Comparison of ENCODE assay signal across 12 cellular contexts in the genomic region with DNA sequence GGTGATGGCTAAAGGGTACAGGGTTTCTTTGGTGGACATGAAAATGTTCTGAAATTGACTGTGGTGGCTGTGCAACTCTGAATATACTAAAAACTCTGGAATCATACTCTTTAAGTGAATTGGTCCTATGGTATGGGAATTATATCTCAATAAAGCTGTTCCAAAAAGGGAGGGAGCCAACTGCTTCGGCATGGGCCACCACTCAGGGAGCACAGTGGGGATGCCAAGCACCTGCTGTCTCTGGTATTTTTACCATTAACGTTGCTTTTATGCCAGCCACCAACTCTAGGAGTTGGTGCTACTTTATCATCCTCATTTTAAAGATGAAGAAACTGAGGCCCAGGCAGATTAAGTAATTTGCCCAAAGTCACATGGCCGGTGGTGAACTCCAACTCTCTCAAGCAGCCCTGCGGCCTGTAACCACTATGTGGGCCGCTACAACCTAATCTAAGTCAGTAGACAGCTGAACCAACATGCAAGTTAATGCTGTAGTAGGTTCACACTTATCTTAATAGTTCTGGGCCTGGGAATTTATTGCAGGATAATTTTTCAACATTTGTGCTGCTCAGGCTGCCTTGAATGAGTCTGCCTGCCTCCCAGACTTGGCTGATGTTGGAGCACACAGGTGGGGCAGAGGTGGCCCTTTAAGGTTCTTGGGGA. TPM values are rescaled to one million over a fixed set of nuclear protein-coding genes. Genes with fewer than 3 reads are reported as not detected.
A peak's percentile ranks its signal among the peaks of the same experiment; 100 is the strongest.
DNase-seq lines count a peak whose midpoint lies in the region; ATAC-seq and TF ChIP-seq lines count a peak whose summit lies in the region.
"Had no signal": no experiment of that assay in that cellular context is flagged by ENCODE, and none has a peak within 500 bp of the region (broad histone marks: within the 10 kb centered on the region; RNA-seq: fewer than 3 reads in every experiment).

No MANE protein-coding gene starts in this region.

- no peaks in the 10 kb centered on the region for H3K9me3 Mint-ChIP-seq in activated T-cell treated with anti-CD3 and anti-CD28 coated beads, Interleukin-2, amount 50 U/mL, for 72 hours
- H3K9me3 Mint-ChIP-seq: activated naive CD4-positive, alpha-beta T cell treated with anti-CD3 and anti-CD28 coated beads, Interleukin-2, amount 50 U/mL, for 72 hours; HFFc6 had no signal

- H3K4me1 Mint-ChIP-seq in activated T-cell treated with anti-CD3 and anti-CD28 coated beads, Interleukin-2, amount 50 U/mL, for 72 hours (ENCODE audit: low read depth): no peaks in the 10 kb centered on the region

- peaks cover 77 to 95% (median 92%) of the 10 kb centered on the region in 10 experiments for H3K4me1 ChIP-seq in BLaER1 treated with 17β-estradiol and CSF1 and Interleukin-3, amounts not matched to agents 10 nM and 100 nM
- peaks cover 0 to 26% (median 12%) of the 10 kb centered on the region in 4 donors for H3K4me1 ChIP-seq in right lobe of liver

- H3K27ac ChIP-seq in BLaER1 treated with 17β-estradiol and CSF1 and Interleukin-3, amounts not matched to agents 10 nM and 100 nM: peak overlapping the region; percentile 76 to 98 (median 86)
- H3K27ac ChIP-seq in epithelial cell of prostate: peak overlapping the region; percentile 19
- peak overlapping the region in 2 of 3 donors; percentile 31 to 58 for H3K27ac ChIP-seq in right lobe of liver
- H3K27ac ChIP-seq in skin epidermis: peak overlapping the region in 12 of 21 experiments; percentile 8 to 78 (median 62)
- H3K27ac ChIP-seq in caudate nucleus (ENCODE audit: low read depth, low read length): no peak overlapping the region

- WGBS in right lobe of liver (ENCODE audit: insufficient coverage, low coverage, low lambda C conversion rate, missing lambda C conversion rate): 66% methylated on average over 3 of the region's 5 CpGs

- peaks cover 7 to 18% (median 14%) of the 10 kb centered on the region in 11 experiments; a peak in 21 of 22 replicates for H3K9me3 ChIP-seq in BLaER1 treated with 17β-estradiol and CSF1 and Interleukin-3, amounts not matched to agents 10 nM and 100 nM (replicated peaks in 1 of 11)
- H3K9me3 ChIP-seq in right lobe of liver: no peaks in the 10 kb centered on the region

- no peaks in the 10 kb centered on the region for H3K27me3 ChIP-seq in BLaER1 treated with 17β-estradiol and CSF1 and Interleukin-3, amounts not matched to agents 10 nM and 100 nM
- no peaks in the 10 kb centered on the region for H3K27me3 ChIP-seq in right lobe of liver

- no peak overlapping the region for H3K4me3 Mint-ChIP-seq in activated T-cell treated with anti-CD3 and anti-CD28 coated beads, Interleukin-2, amount 50 U/mL, for 72 hours
- H3K4me3 Mint-ChIP-seq: HFFc6 had no signal

- H3K36me3 ChIP-seq in BLaER1 treated with 17β-estradiol and CSF1 and Interleukin-3, amounts not matched to agents 10 nM and 100 nM: peaks cover 0 to 7% (median 0%) of the 10 kb centered on the region in 11 experiments; a peak in 5 of 22 replicates
- no peaks in the 10 kb centered on the region for H3K36me3 ChIP-seq in right lobe of liver

- H4K20me1 ChIP-seq in BLaER1 treated with 17β-estradiol and CSF1 and Interleukin-3, amounts not matched to agents 10 nM and 100 nM: peaks cover 0 to 45% (median 11%) of the 10 kb centered on the region in 11 experiments; a peak in 13 of 22 replicates

- H3K9ac ChIP-seq in BLaER1 treated with 17β-estradiol and CSF1 and Interleukin-3, amounts not matched to agents 10 nM and 100 nM: peak overlapping the region; percentile 69 to 77 (median 73); a peak in 21 of 22 replicates

- peak overlapping the region in 7 of 10 experiments; percentile 29 to 54 (median 40); a peak in 11 of 20 replicates for H3K4me3 ChIP-seq in BLaER1 treated with 17β-estradiol and CSF1 and Interleukin-3, amounts not matched to agents 10 nM and 100 nM
- H3K4me3 ChIP-seq in right lobe of liver: no peak overlapping the region
- H3K4me3 ChIP-seq in skin epidermis: no peak overlapping the region

- H3K27ac Mint-ChIP-seq in activated T-cell treated with anti-CD3 and anti-CD28 coated beads, Interleukin-2, amount 50 U/mL, for 72 hours: no peak overlapping the region
- H3K27ac Mint-ChIP-seq: activated naive CD4-positive, alpha-beta T cell treated with anti-CD3 and anti-CD28 coated beads, Interleukin-2, amount 50 U/mL, for 72 hours; HFFc6 had no signal

- ATAC-seq in right lobe of liver: peak in 1 of 4 donors; percentile 9
- no peak for ATAC-seq in activated T-cell treated with anti-CD3 and anti-CD28 coated beads, Interleukin-2, amount 50 U/mL, for 72 hours (replicated peaks in 1 of 2)
- ATAC-seq in HG03460 (IDR thresholded peaks at IDR 0.05; ENCODE audit: unreplicated experiment): no peak
- ATAC-seq: activated naive CD4-positive, alpha-beta T cell treated with anti-CD3 and anti-CD28 coated beads, Interleukin-2, amount 50 U/mL, for 72 hours; esophagus mucosa had no signal

- H3K36me3 Mint-ChIP-seq in activated T-cell treated with anti-CD3 and anti-CD28 coated beads, Interleukin-2, amount 50 U/mL, for 72 hours (ENCODE audit: insufficient read depth in 2 of 2): no peaks in the 10 kb centered on the region
- H3K36me3 Mint-ChIP-seq: activated naive CD4-positive, alpha-beta T cell treated with anti-CD3 and anti-CD28 coated beads, Interleukin-2, amount 50 U/mL, for 72 hours had no signal

- intact Hi-C loops in right lobe of liver (cut with DNase I): no loop called here

- DNase-seq in epithelial cell of prostate (ENCODE audit: low read depth, low spot score) (no peak), right lobe of liver (no peak), NCI-H82 treated with DMSO at 0.1 percent for 48 hours (lab: John Stamatoyannopoulos, UW; ENCODE audit: unreplicated experiment) (no peak), caudate nucleus (lab: John Stamatoyannopoulos, UW) (no peak)
- no peak for DNase-seq in activated T-cell treated with anti-CD3 and anti-CD28 coated beads, Interleukin-2, amount 50 U/mL, for 72 hours
- DNase-seq: cerebellar nuclear complex, HFFc6 had no signal

- no peak for TF ChIP-seq POLR2A in right lobe of liver (IDR thresholded peaks at IDR 0.05)

- peak overlapping the region; percentile 87 to 98 (median 95) for H3K4me2 ChIP-seq in BLaER1 treated with 17β-estradiol and CSF1 and Interleukin-3, amounts not matched to agents 10 nM and 100 nM

- H3K27me3 Mint-ChIP-seq in activated T-cell treated with anti-CD3 and anti-CD28 coated beads, Interleukin-2, amount 50 U/mL, for 72 hours (ENCODE audit: low read depth): no peaks in the 10 kb centered on the region

- TF ChIP-seq CTCF in right lobe of liver (IDR thresholded peaks at IDR 0.05): no peak

RNA-seq across cellular contexts. Expression of a gene that starts 20.8 kb away (rescaled TPM):
- total RNA-seq in right lobe of liver: 10 to 100 TPM in 3 of 6 experiments, 1 to 10 TPM in 3; 3.0 to 38.3 (median 10.0) TPM
- 10 to 100 TPM in 1 of 2 donors, 1 to 10 TPM in 1; 7.8 to 10.2 TPM for total RNA-seq in activated T-cell treated with anti-CD3 and anti-CD28 coated beads, Interleukin-2, amount 50 U/mL, for 72 hours

Comparison
In these comparisons a context has a peak if more than half of its experiments do, and no peak if none do; other contexts are left out.
1. H3K4me3 ChIP-seq: peak in BLaER1 treated with 17β-estradiol and CSF1 and Interleukin-3, amounts not matched to agents 10 nM and 100 nM (7 of 10); none in right lobe of liver (0 of 3) and skin epidermis (0 of 7).